In genomic region chr13:80342541-80343371, GRCh38 we compare ENCODE assay signal across 8 cellular contexts. TPM values are rescaled to one million over a fixed set of nuclear protein-coding genes. Genes with fewer than 3 reads are reported as not detected.
A peak's percentile ranks its signal among the peaks of the same experiment; 100 is the strongest.
DNase-seq lines count a peak whose midpoint lies in the region; ATAC-seq, FAIRE-seq and TF ChIP-seq lines count a peak whose summit lies in the region.

No MANE protein-coding gene starts in this region.

- H3K27me3 Mint-ChIP-seq in activated CD4-positive, alpha-beta memory T cell treated with anti-CD3 and anti-CD28 coated beads for 36 hours = peaks cover 38% of the 10 kb centered on the region

- H3K36me3 ChIP-seq in lung (ENCODE audit: control insufficient read depth in 2 of 2, insufficient read depth in 2 of 2, low read length in 2 of 2) = no peaks in the 10 kb centered on the region

- no peak overlapping the region for H3K27ac Mint-ChIP-seq in activated CD4-positive, alpha-beta memory T cell treated with anti-CD3 and anti-CD28 coated beads for 36 hours

- H3K36me3 Mint-ChIP-seq in activated CD4-positive, alpha-beta memory T cell treated with anti-CD3 and anti-CD28 coated beads for 36 hours = no peaks in the 10 kb centered on the region

- peak overlapping the region; percentile 94 to 97 for H3K27ac ChIP-seq in A549
- peak overlapping the region; percentile 95 to 96 for H3K27ac ChIP-seq in lung (ENCODE audit: low read depth in 1 of 2, low read length in 1 of 2)

- peaks cover 12% of the 10 kb centered on the region for H3K4me1 Mint-ChIP-seq in activated CD4-positive, alpha-beta memory T cell treated with anti-CD3 and anti-CD28 coated beads for 36 hours (ENCODE audit: low read depth)

- H3K4me3 Mint-ChIP-seq in activated CD4-positive, alpha-beta memory T cell treated with anti-CD3 and anti-CD28 coated beads for 36 hours = peak overlapping the region; percentile 64

- ATAC-seq in A549 (peak; percentile 44 to 75), GM18508 (IDR thresholded peaks at IDR 0.05; ENCODE audit: insufficient read depth, unreplicated experiment) (peak; percentile 40), HG03039 (IDR thresholded peaks at IDR 0.05; ENCODE audit: unreplicated experiment) (peak; percentile 68), lung (ENCODE audit: insufficient read depth, low FRiP score) (peak; percentile 58)

- intact Hi-C loops in activated CD4-positive, alpha-beta memory T cell treated with anti-CD3 and anti-CD28 coated beads for 36 hours (cut with micrococcal nuclease) = loop anchor here (2.0 to 5.0 kb wide), 3 partner anchors 20 to 675 kb away; no protein-coding TSS in a partner anchor

- no peak for TF ChIP-seq EP300 in A549 (IDR thresholded peaks at IDR 0.05)

- DNase-seq in A549 (ENCODE audit: low read depth in 1 of 2, low spot score in 1 of 2) (peak in 1 of 2 experiments; percentile 72), NCI-H2227 treated with DMSO at 0.1 percent for 48 hours (lab: John Stamatoyannopoulos, UW) (peak; percentile 42), lung (ENCODE audit: low spot score) (peak; percentile 89)
- peak; percentile 75 for DNase-seq in activated CD4-positive, alpha-beta memory T cell treated with anti-CD3 and anti-CD28 coated beads for 36 hours
- DNase-seq in effector CD4-positive, alpha-beta T cell = peak; percentile 32
- peak; percentile 30 to 63 (median 38) for DNase-seq in stimulated activated CD4-positive, alpha-beta T cell treated with anti-CD3 and anti-CD28 coated beads, TNF-alpha, amount 100 ng/mL, for 24 hours (ENCODE audit: low read depth in 3 of 3)

- H3K9me3 ChIP-seq in A549 = no peaks in the 10 kb centered on the region
- H3K9me3 ChIP-seq in lung (ENCODE audit: control insufficient read depth in 2 of 2, insufficient read depth in 1 of 2, low read length in 1 of 2) = no peaks in the 10 kb centered on the region

- TF ChIP-seq CTCF in A549 (IDR thresholded peaks at IDR 0.05) (peak; percentile 84), lung (IDR thresholded peaks at IDR 0.05; ENCODE audit: control extremely low read depth, extremely low read depth) (peak; percentile 79)

- no peaks in the 10 kb centered on the region for H3K27me3 ChIP-seq in lung (ENCODE audit: control insufficient read depth, insufficient read depth)

- H3K4me2 ChIP-seq in A549 = peak overlapping the region; percentile 84

- peak; percentile 60 to 81 for TF ChIP-seq RAD21 in A549 (conservative IDR thresholded peaks at IDR 0.05 in 1 of 2, IDR thresholded peaks at IDR 0.05 in 1 of 2)

- peak overlapping the region; percentile 84 for H3K4me3 ChIP-seq in A549
- H3K4me3 ChIP-seq in lung = peak overlapping the region; percentile 40

- H3K9me3 Mint-ChIP-seq in activated CD4-positive, alpha-beta memory T cell treated with anti-CD3 and anti-CD28 coated beads for 36 hours = no peaks in the 10 kb centered on the region

- 0 out of 3 replicates have a peak, but pooled peaks cover 3% of the 10 kb centered on the region for H3K4me1 ChIP-seq in A549
- no peaks in the 10 kb centered on the region for H3K4me1 ChIP-seq in lung (ENCODE audit: control insufficient read depth in 2 of 2, insufficient read depth in 2 of 2, low read length in 2 of 2)

- POLR2A ChIA-PET in A549 (lab: Yijun Ruan, JAX) = interaction anchor here (0.6 to 2.2 kb wide), 3 partner anchors 210 to 406 kb away, joined by 3 to 15 read pairs (median 4); no protein-coding TSS in a partner anchor
- POLR2A ChIA-PET in activated CD4-positive, alpha-beta memory T cell treated with anti-CD3 and anti-CD28 coated beads for 36 hours (lab: Charles Lee) = interaction anchor here (0.6 kb wide), 1 partner anchor 894 kb away, joined by 3 read pairs; no protein-coding TSS in a partner anchor

- CTCF ChIA-PET in A549 (lab: Yijun Ruan, JAX) = interaction anchor here (0.6 to 4.1 kb wide), 25 partner anchors 12 to 712 kb away, joined by 3 to 45 read pairs (median 4); no protein-coding TSS in a partner anchor
- CTCF ChIA-PET in activated CD4-positive, alpha-beta memory T cell treated with anti-CD3 and anti-CD28 coated beads for 36 hours (lab: Charles Lee) = interaction anchor here (0.6 to 2.1 kb wide), 9 partner anchors 8 to 1700 kb away, joined by 3 to 9 read pairs (median 4); no protein-coding TSS in a partner anchor

- no peak for TF ChIP-seq POLR2A in A549 (IDR thresholded peaks at IDR 0.05; ENCODE audit: low read length)

- no peak for FAIRE-seq in A549 (lab: Jason Lieb, UNC)

- WGBS in A549 (ENCODE audit: missing lambda C conversion rate) = 12% methylated on average over 19 of the region's 57 CpGs
- WGBS in lung, 2 donors = 0 to 1% methylated on average over 57 of the region's 57 CpGs

TF ChIP-seq in A549, 52 proteins besides CTCF, POLR2A, EP300 and RAD21:
- TF ChIP-seq TFCP2L1 (CRISPR knock-in tag; IDR thresholded peaks at IDR 0.05) (no peak), E2F6 (IDR thresholded peaks at IDR 0.05; ENCODE audit: borderline replicate concordance, low read depth) (peak; percentile 77), KDM5A (IDR thresholded peaks at IDR 0.05) (no peak), RFX5 (IDR thresholded peaks at IDR 0.05) (no peak), RCOR1 (IDR thresholded peaks at IDR 0.05; ENCODE audit: low read depth, low read length) (no peak), MAX (IDR thresholded peaks at IDR 0.05) (peak; percentile 77), HOXB13 (CRISPR knock-in tag; IDR thresholded peaks at IDR 0.05; ENCODE audit: low read depth) (no peak), ZC3H11A (IDR thresholded peaks at IDR 0.05) (no peak), JUN (IDR thresholded peaks at IDR 0.05) (0 out of 5 replicates have a peak, but pooled peaks of 1 of the 2 experiments have one; percentile 30), ESRRA (IDR thresholded peaks at IDR 0.05; ENCODE audit: borderline replicate concordance, low read length) (no peak), RARB (CRISPR knock-in tag; IDR thresholded peaks at IDR 0.05) (no peak), MYC (IDR thresholded peaks at IDR 0.05; ENCODE audit: borderline replicate concordance, low read length) (no peak), CEBPB (IDR thresholded peaks at IDR 0.05) (no peak), CHD4 (IDR thresholded peaks at IDR 0.05; ENCODE audit: borderline replicate concordance) (no peak), MAFK (IDR thresholded peaks at IDR 0.05; ENCODE audit: partially characterized antibody) (no peak), SMC3 (IDR thresholded peaks at IDR 0.05) (peak; percentile 86), ZFP36 (IDR thresholded peaks at IDR 0.05; ENCODE audit: borderline replicate concordance, partially characterized antibody) (no peak)
TF ChIP-seq in A549: peak in this region for 4.

RNA-seq across cellular contexts. Expression of gene SPRY2, which starts 1.8 kb away (rescaled TPM):
- polyA plus RNA-seq in A549 (2011; rRNA removed) = 23.1 and 28.9 TPM in 2 replicates
- 21.0 and 23.1 TPM in 2 replicates for polyA plus RNA-seq in A549 (2012; cell fraction: cytosol; rRNA removed)
- 23.3 and 30.8 TPM in 2 replicates for polyA plus RNA-seq in A549 (2012; cell fraction: nucleus; rRNA removed)
- polyA plus RNA-seq in A549 (2017; fragmentation: RNase III; extraction: RNeasy Plus Mini Kit Qiagen cat#74134 plus additional on column Dnase treatment) = 5.3 to 7.6 TPM (median 5.9 TPM) in 3 replicates
- polyA minus RNA-seq in A549 (2011; rRNA and poly(A)+ RNA removed) = 25.8 and 30.1 TPM in 2 replicates
- total RNA-seq in activated CD4-positive, alpha-beta memory T cell treated with anti-CD3 and anti-CD28 coated beads for 36 hours = under 1 TPM; 0.29 to 0.31 TPM
- 10 to 100 TPM; 30.0 to 49.8 TPM for total RNA-seq in lung
- 10 to 100 TPM; 27.1 to 30.1 TPM for polyA plus RNA-seq in lung

Comparison
In these comparisons a context has a peak if more than half of its experiments do, and no peak if none do; other contexts are left out.
1. RNA of gene SPRY2, which starts 1.8 kb away (total RNA-seq): 30.0 to 49.8 TPM in lung; 0.29 to 0.31 TPM in activated CD4-positive, alpha-beta memory T cell treated with anti-CD3 and anti-CD28 coated beads for 36 hours; every median in the first group is over 10 times any median in the second.
2. Peak in every context shown above with its lines, with median percentiles within 50 percentile points of each other: ATAC-seq.